Comparison of ENCODE assay signal across 24 cellular contexts in genomic region chr17:29207986-29208385, GRCh38. TPM values are rescaled to one million over a fixed set of nuclear protein-coding genes. Genes with fewer than 3 reads are reported as not detected.
DNase-seq lines count a peak whose midpoint lies in the region; ATAC-seq and TF ChIP-seq lines count a peak whose summit lies in the region.
"Had no signal": no experiment of that assay in that cellular context is flagged by ENCODE, and none has a peak within 500 bp of the region (broad histone marks: within the 10 kb centered on the region; RNA-seq: fewer than 3 reads in every experiment).

No MANE protein-coding gene starts in this region.

- no peak overlapping the region for H2BK120ac ChIP-seq in trophoblast cell (ENCODE audit: insufficient read depth, low read length, poor library complexity)

- no peak overlapping the region for H2BK12ac ChIP-seq in trophoblast cell (ENCODE audit: low read length)

- H3K27ac Mint-ChIP-seq in neural crest cell (ENCODE audit: unreplicated experiment) = peak overlapping the region; percentile 8
- H3K27ac Mint-ChIP-seq: CD4-positive, alpha-beta memory T cell had no signal

- no peak overlapping the region for H3K4me2 ChIP-seq in trophoblast cell (ENCODE audit: low read length)
- H3K4me2 ChIP-seq: A549; BLaER1 treated with 17β-estradiol and CSF1 and Interleukin-3, amounts not matched to agents 10 nM and 100 nM had no signal

- H3K27me3 Mint-ChIP-seq in neural crest cell (ENCODE audit: low read depth) = no peaks in the 10 kb centered on the region

- TF ChIP-seq CTCF in neural crest cell (conservative IDR thresholded peaks at IDR 0.05) = no peak

- no peak overlapping the region for H4K12ac ChIP-seq in trophoblast cell (ENCODE audit: low read depth, low read length)

- H4K91ac ChIP-seq in trophoblast cell (ENCODE audit: low read depth, low read length) = no peak overlapping the region

- no peak overlapping the region for H3K9ac ChIP-seq in trophoblast cell (ENCODE audit: low read length)
- H3K9ac ChIP-seq: BLaER1 treated with 17β-estradiol and CSF1 and Interleukin-3, amounts not matched to agents 10 nM and 100 nM had no signal

- no CpG with 5 or more reads among the region's 2 CpGs for WGBS in trophoblast cell (ENCODE audit: extremely low coverage, insufficient coverage, insufficient read length)

- H3K4me3 ChIP-seq in trophoblast cell (ENCODE audit: low read depth, low read length) = no peak overlapping the region
- H3K4me3 ChIP-seq: A549; BLaER1 treated with 17β-estradiol and CSF1 and Interleukin-3, amounts not matched to agents 10 nM and 100 nM had no signal

- no peak overlapping the region for H3K4ac ChIP-seq in trophoblast cell (ENCODE audit: low read depth, low read length)

- no peak overlapping the region for H3K4me3 Mint-ChIP-seq in neural crest cell
- H3K4me3 Mint-ChIP-seq: CD14-positive monocyte; CD4-positive, alpha-beta memory T cell had no signal

- H3K23ac ChIP-seq in trophoblast cell (ENCODE audit: low read length) = no peak overlapping the region

- no peak overlapping the region for H3K27ac ChIP-seq in trophoblast cell (ENCODE audit: low read depth, low read length)
- H3K27ac ChIP-seq: A549; BLaER1 treated with 17β-estradiol and CSF1 and Interleukin-3, amounts not matched to agents 10 nM and 100 nM had no signal

- no peak overlapping the region for H2AFZ ChIP-seq in trophoblast cell (ENCODE audit: insufficient read depth, low read length, poor library complexity)

- no peaks in the 10 kb centered on the region for H3K36me3 ChIP-seq in trophoblast cell (ENCODE audit: control insufficient read depth in 1 of 2, insufficient read depth in 2 of 2, low read length in 2 of 2)
- H3K36me3 ChIP-seq: BE2C; BLaER1 treated with 17β-estradiol and CSF1 and Interleukin-3, amounts not matched to agents 10 nM and 100 nM had no signal

- H2BK5ac ChIP-seq in trophoblast cell (ENCODE audit: low read depth, low read length, poor library complexity) = no peak overlapping the region

- no peaks in the 10 kb centered on the region for H3K27me3 ChIP-seq in trophoblast cell (ENCODE audit: insufficient read depth, low read length)
- H3K27me3 ChIP-seq: BE2C; BLaER1 treated with 17β-estradiol and CSF1 and Interleukin-3, amounts not matched to agents 10 nM and 100 nM had no signal

- peak; percentile 23 for DNase-seq in ELF-1 (ENCODE audit: low read depth, low spot score)
- no peak for DNase-seq in neural crest cell (ENCODE audit: low read depth, low spot score)
- DNase-seq in trophoblast cell = peak; percentile 77 to 84
- DNase-seq in middle frontal gyrus (ENCODE audit: extremely low spot score, low spot score) = no peak
- no peak for DNase-seq in CD1c-positive myeloid dendritic cell (ENCODE audit: extremely low spot score)
- DNase-seq: 8988T; ACHN; AML-193; BE2C; Calu3; CD4-positive, alpha-beta memory T cell; COR-L47; DND-41; EL; GF-D8; H7; HCEC 1CT had no signal

- peaks cover 24% of the 10 kb centered on the region for H3K4me1 Mint-ChIP-seq in neural crest cell
- H3K4me1 Mint-ChIP-seq: CD4-positive, alpha-beta memory T cell had no signal

- no peak overlapping the region for H3K14ac ChIP-seq in trophoblast cell (ENCODE audit: low read length)

- H3K9me3 Mint-ChIP-seq in neural crest cell = no peaks in the 10 kb centered on the region
- H3K9me3 Mint-ChIP-seq: CD4-positive, alpha-beta memory T cell had no signal

- H3K18ac ChIP-seq in trophoblast cell (ENCODE audit: low read length) = no peak overlapping the region

- no peak for ATAC-seq in HG02981 (IDR thresholded peaks at IDR 0.05; ENCODE audit: unreplicated experiment)
- no peak for ATAC-seq in HG02870 (IDR thresholded peaks at IDR 0.05; ENCODE audit: unreplicated experiment)
- ATAC-seq: A549 had no signal

- H3K4me1 ChIP-seq in trophoblast cell (ENCODE audit: control insufficient read depth in 1 of 2, insufficient read depth in 2 of 2, low read length in 2 of 2) = peaks cover 0 to 3% of the 10 kb centered on the region in 2 experiments
- H3K4me1 ChIP-seq: A549, BE2C had no signal

- H3K36me3 Mint-ChIP-seq in neural crest cell (ENCODE audit: low read depth) = no peaks in the 10 kb centered on the region
- H3K36me3 Mint-ChIP-seq: CD14-positive monocyte; CD4-positive, alpha-beta memory T cell had no signal

- no peaks in the 10 kb centered on the region for H3K79me1 ChIP-seq in trophoblast cell (ENCODE audit: low read length)

- H4K8ac ChIP-seq in trophoblast cell (ENCODE audit: low read depth, low read length) = no peak overlapping the region

- no peaks in the 10 kb centered on the region for H3K9me3 ChIP-seq in trophoblast cell (ENCODE audit: insufficient read depth, low read depth, low read length)
- H3K9me3 ChIP-seq: A549; BE2C; BLaER1 treated with 17β-estradiol and CSF1 and Interleukin-3, amounts not matched to agents 10 nM and 100 nM had no signal

- H2AK5ac ChIP-seq in trophoblast cell (ENCODE audit: low read length) = no peak overlapping the region

- no peaks in the 10 kb centered on the region for H3K79me2 ChIP-seq in trophoblast cell (ENCODE audit: control insufficient read depth, insufficient read depth, low read length, poor library complexity)

RNA-seq across cellular contexts. Expression of gene MYO18A, which starts 27.8 kb away (rescaled TPM):
- total RNA-seq in neural crest cell = 43.1 and 48.2 TPM in 2 replicates
- polyA plus RNA-seq in trophoblast cell (2013) = 15.5 and 16.9 TPM in 2 replicates

RNA-seq across cellular contexts. Expression of gene CRYBA1, which starts 38.7 kb away (rescaled TPM):
- total RNA-seq in neural crest cell = 1.9 and 2.4 TPM in 2 replicates
- polyA plus RNA-seq in trophoblast cell (2013) = 5.8 and 6.1 TPM in 2 replicates
- total RNA-seq: Calu3; CD4-positive, alpha-beta memory T cell; G401; H1; H7 had no signal
- polyA plus RNA-seq: CD14-positive monocyte; CD4-positive, alpha-beta memory T cell; H1 had no signal

Comparison
In these comparisons a context has a peak if more than half of its experiments do, and no peak if none do; other contexts are left out.
1. DNase-seq: peak in ELF-1 (single experiment) and trophoblast cell (2 of 2); none in neural crest cell (single experiment), middle frontal gyrus (single experiment) and CD1c-positive myeloid dendritic cell (single experiment).